ENCODE assay signal across 12 cellular contexts in the genomic region with DNA sequence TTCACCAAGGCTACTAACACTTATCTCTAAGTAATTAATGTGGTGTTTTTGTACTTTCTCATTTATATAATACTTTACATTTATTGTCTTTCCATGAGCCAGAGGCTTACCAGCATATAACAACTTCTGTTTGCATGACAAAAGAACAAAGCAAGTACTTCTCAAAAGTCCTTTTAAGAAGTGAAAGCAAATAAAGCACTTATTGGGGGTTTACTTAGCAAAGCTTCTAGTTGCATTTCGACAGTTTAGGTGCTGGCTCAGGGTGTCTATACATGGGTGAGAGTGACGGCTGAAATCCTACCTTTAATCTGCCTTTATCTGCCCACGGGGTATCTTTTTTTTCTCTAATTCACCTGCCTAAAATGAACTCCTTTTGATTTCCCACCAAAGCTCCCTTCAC. TPM values are rescaled to one million over a fixed set of nuclear protein-coding genes. Genes with fewer than 3 reads are reported as not detected.
"Had no signal": no experiment of that assay in that cellular context is flagged by ENCODE, and none has a peak within 500 bp of the region (broad histone marks: within the 10 kb centered on the region; RNA-seq: fewer than 3 reads in every experiment).

No MANE protein-coding gene starts in this region.

- H3K27ac ChIP-seq: dorsolateral prefrontal cortex, pancreas, thoracic aorta had no signal

- FAIRE-seq: astrocyte, pancreas had no signal

- H3K9me3 ChIP-seq: pancreas, thoracic aorta had no signal

- H3K27me3 ChIP-seq: dorsolateral prefrontal cortex, pancreas had no signal

- DNase-seq: activated CD4-positive, alpha-beta T cell treated with anti-CD3 and anti-CD28 coated beads, Interleukin-2, amount 50 U/mL, for 4 hours; activated naive CD4-positive, alpha-beta T cell treated with anti-CD3 and anti-CD28 coated beads for 36 hours; dorsolateral prefrontal cortex; hippocampal formation; pancreas; stimulated activated CD4-positive, alpha-beta T cell treated with anti-CD3 and anti-CD28 coated beads, Interleukin-12 subunit alpha, Interleukin-12 subunit beta, amount 100 ng/mL, for 4 hours had no signal

- H3K9me3 Mint-ChIP-seq: activated naive CD4-positive, alpha-beta T cell treated with anti-CD3 and anti-CD28 coated beads for 36 hours; activated T-helper 17 cell treated with anti-CD3 and anti-CD28 coated beads, Interleukin-2, amount 50 U/mL, for 72 hours; stimulated activated effector memory CD8-positive, alpha-beta T cell treated with anti-CD3 and anti-CD28 coated beads, Interleukin-12 subunit alpha, Interleukin-12 subunit beta, amount 100 ng/mL, for 72 hours had no signal

- H3K4me3 Mint-ChIP-seq: activated naive CD4-positive, alpha-beta T cell treated with anti-CD3 and anti-CD28 coated beads for 36 hours; activated T-helper 17 cell treated with anti-CD3 and anti-CD28 coated beads, Interleukin-2, amount 50 U/mL, for 72 hours; neural crest cell; stimulated activated effector memory CD8-positive, alpha-beta T cell treated with anti-CD3 and anti-CD28 coated beads, Interleukin-12 subunit alpha, Interleukin-12 subunit beta, amount 100 ng/mL, for 72 hours had no signal

- H3K36me3 ChIP-seq: pancreas, thoracic aorta had no signal

- ATAC-seq: activated CD4-positive, CD25-positive, alpha-beta regulatory T cell treated with anti-CD3 and anti-CD28 coated beads, Interleukin-2, amount 50 U/mL, for 24 hours; activated T-helper 17 cell treated with anti-CD3 and anti-CD28 coated beads, Interleukin-2, amount 50 U/mL, for 72 hours; pancreas; stimulated activated effector memory CD8-positive, alpha-beta T cell treated with anti-CD3 and anti-CD28 coated beads, Interleukin-12 subunit alpha, Interleukin-12 subunit beta, amount 100 ng/mL, for 72 hours had no signal

- H3K36me3 Mint-ChIP-seq: stimulated activated effector memory CD8-positive, alpha-beta T cell treated with anti-CD3 and anti-CD28 coated beads, Interleukin-12 subunit alpha, Interleukin-12 subunit beta, amount 100 ng/mL, for 72 hours had no signal

- H3K27ac Mint-ChIP-seq: activated naive CD4-positive, alpha-beta T cell treated with anti-CD3 and anti-CD28 coated beads for 36 hours; activated T-helper 17 cell treated with anti-CD3 and anti-CD28 coated beads, Interleukin-2, amount 50 U/mL, for 72 hours; stimulated activated effector memory CD8-positive, alpha-beta T cell treated with anti-CD3 and anti-CD28 coated beads, Interleukin-12 subunit alpha, Interleukin-12 subunit beta, amount 100 ng/mL, for 72 hours had no signal

- H3K27me3 Mint-ChIP-seq: activated T-helper 17 cell treated with anti-CD3 and anti-CD28 coated beads, Interleukin-2, amount 50 U/mL, for 72 hours had no signal

- H3K4me3 ChIP-seq: dorsolateral prefrontal cortex, pancreas, thoracic aorta had no signal

- H3K4me1 ChIP-seq: pancreas had no signal

- H3K4me1 Mint-ChIP-seq: activated T-helper 17 cell treated with anti-CD3 and anti-CD28 coated beads, Interleukin-2, amount 50 U/mL, for 72 hours; stimulated activated effector memory CD8-positive, alpha-beta T cell treated with anti-CD3 and anti-CD28 coated beads, Interleukin-12 subunit alpha, Interleukin-12 subunit beta, amount 100 ng/mL, for 72 hours had no signal

RNA-seq across cellular contexts. Expression of a gene that starts 21.0 kb away (rescaled TPM):
- total RNA-seq: activated naive CD4-positive, alpha-beta T cell treated with anti-CD3 and anti-CD28 coated beads for 36 hours; activated T-helper 17 cell treated with anti-CD3 and anti-CD28 coated beads, Interleukin-2, amount 50 U/mL, for 72 hours had no signal
